14 cellular contexts compared by ENCODE assay signal in genomic region chr12:64723630-64724029, GRCh38.
"Had no signal": no experiment of that assay in that cellular context is flagged by ENCODE, and none has a peak within 500 bp of the region (broad histone marks: within the 10 kb centered on the region; RNA-seq: fewer than 3 reads in every experiment).

No MANE protein-coding gene starts in this region.

- H3K9me3 Mint-ChIP-seq: activated B cell treated with CpG ODN at 0.5 μM for 24 hours, neural crest cell had no signal

- DNase-seq: activated B cell treated with CpG ODN at 0.5 μM for 24 hours; activated CD4-positive, alpha-beta T cell treated with anti-CD3 and anti-CD28 coated beads, Interleukin-2, amount 50 U/mL, for 4 hours; caudate nucleus; cortex of kidney; effector CD8-positive, alpha-beta T cell; gastrocnemius medialis; kidney; left ventricle myocardium superior; mesendoderm; stimulated activated CD4-positive, alpha-beta T cell treated with anti-CD3 and anti-CD28 coated beads, Interleukin-4, amount 100 ng/mL, for 24 hours; stomach had no signal

- H3K27me3 Mint-ChIP-seq: activated B cell treated with CpG ODN at 0.5 μM for 24 hours had no signal

- FAIRE-seq: kidney had no signal

- H3K4me1 Mint-ChIP-seq: activated B cell treated with CpG ODN at 0.5 μM for 24 hours, neural crest cell had no signal

- H3K27ac Mint-ChIP-seq: activated B cell treated with CpG ODN at 0.5 μM for 24 hours had no signal

- ATAC-seq: gastrocnemius medialis, left ventricle myocardium superior had no signal

- H3K4me3 ChIP-seq: gastrocnemius medialis, stomach, thoracic aorta had no signal

- H3K27ac ChIP-seq: gastrocnemius medialis, parathyroid adenoma, stomach, thoracic aorta had no signal

- H3K9me3 ChIP-seq: gastrocnemius medialis, stomach, thoracic aorta had no signal

- H3K4me1 ChIP-seq: gastrocnemius medialis, stomach had no signal

- H3K27me3 ChIP-seq: gastrocnemius medialis, stomach had no signal

- H3K4me3 Mint-ChIP-seq: activated B cell treated with CpG ODN at 0.5 μM for 24 hours, neural crest cell had no signal
